24 cellular contexts compared by ENCODE assay signal in genomic region chr9:98773721-98774120, GRCh38. TPM values are rescaled to one million over a fixed set of nuclear protein-coding genes. Genes with fewer than 3 reads are reported as not detected.
"Had no signal": no experiment of that assay in that cellular context is flagged by ENCODE, and none has a peak within 500 bp of the region (broad histone marks: within the 10 kb centered on the region; RNA-seq: fewer than 3 reads in every experiment).

No MANE protein-coding gene starts in this region.

- H3K27me3 Mint-ChIP-seq: activated CD8-positive, alpha-beta memory T cell treated with anti-CD3 and anti-CD28 coated beads, Interleukin-2, amount 10 ng/mL, durations not matched to agents 7 days and 5 days; activated CD8-positive, alpha-beta T cell treated with anti-CD3 and anti-CD28 coated beads for 36 hours; activated naive CD4-positive, alpha-beta T cell treated with anti-CD3 and anti-CD28 coated beads, Interleukin-2, amount 10 ng/mL, durations not matched to agents 7 days and 5 days; dendritic cell treated with granulocyte-macrophage colony-stimulating factor and Interleukin-4, amounts not matched to agents 40 ng/mL and 50 ng/mL, for 4 days; naive thymus-derived CD8-positive, alpha-beta T cell had no signal

- H3K27ac ChIP-seq: cardiac muscle cell, prostate gland, right atrium auricular region, spleen, upper lobe of left lung had no signal

- H3K4me3 ChIP-seq: cardiac muscle cell, prostate gland, right atrium auricular region, spleen, upper lobe of left lung had no signal

- H3K4me3 Mint-ChIP-seq: activated CD8-positive, alpha-beta memory T cell treated with anti-CD3 and anti-CD28 coated beads, Interleukin-2, amount 10 ng/mL, durations not matched to agents 7 days and 5 days; activated CD8-positive, alpha-beta T cell treated with anti-CD3 and anti-CD28 coated beads for 36 hours; activated naive CD4-positive, alpha-beta T cell treated with anti-CD3 and anti-CD28 coated beads, Interleukin-2, amount 10 ng/mL, durations not matched to agents 7 days and 5 days; dendritic cell treated with granulocyte-macrophage colony-stimulating factor and Interleukin-4, amounts not matched to agents 40 ng/mL and 50 ng/mL, for 4 days; mesothelial cell of epicardium; naive thymus-derived CD8-positive, alpha-beta T cell; T-helper 1 cell treated with Interleukin-12 subunit alpha and Interleukin-12 subunit beta and Interleukin-4 antibody, amounts not matched to agents 30 μg/mL and 1 μg/mL, for 36 hours had no signal

- H3K36me3 Mint-ChIP-seq: activated naive CD4-positive, alpha-beta T cell treated with anti-CD3 and anti-CD28 coated beads, Interleukin-2, amount 10 ng/mL, durations not matched to agents 7 days and 5 days had no signal

- H3K9me3 ChIP-seq: prostate gland, right atrium auricular region, spleen, upper lobe of left lung had no signal

- H3K4me1 ChIP-seq: prostate gland, right atrium auricular region, spleen, upper lobe of left lung had no signal

- H3K36me3 ChIP-seq: prostate gland had no signal

- ATAC-seq: activated CD8-positive, alpha-beta memory T cell treated with anti-CD3 and anti-CD28 coated beads, Interleukin-2, amount 10 ng/mL, durations not matched to agents 7 days and 5 days; activated CD8-positive, alpha-beta T cell treated with anti-CD3 and anti-CD28 coated beads for 36 hours; esophagus mucosa; left ventricle myocardium superior; naive thymus-derived CD8-positive, alpha-beta T cell had no signal

- H3K9me3 Mint-ChIP-seq: activated CD8-positive, alpha-beta T cell treated with anti-CD3 and anti-CD28 coated beads for 36 hours; activated naive CD4-positive, alpha-beta T cell treated with anti-CD3 and anti-CD28 coated beads, Interleukin-2, amount 10 ng/mL, durations not matched to agents 7 days and 5 days; dendritic cell treated with granulocyte-macrophage colony-stimulating factor and Interleukin-4, amounts not matched to agents 40 ng/mL and 50 ng/mL, for 4 days; mesothelial cell of epicardium; naive thymus-derived CD8-positive, alpha-beta T cell; T-helper 1 cell treated with Interleukin-12 subunit alpha and Interleukin-12 subunit beta and Interleukin-4 antibody, amounts not matched to agents 30 μg/mL and 1 μg/mL, for 36 hours had no signal

- H3K4me1 Mint-ChIP-seq: activated naive CD4-positive, alpha-beta T cell treated with anti-CD3 and anti-CD28 coated beads, Interleukin-2, amount 10 ng/mL, durations not matched to agents 7 days and 5 days; mesothelial cell of epicardium had no signal

- DNase-seq: activated CD4-positive, alpha-beta T cell treated with anti-CD3 and anti-CD28 coated beads for 48 hours; activated CD8-positive, alpha-beta T cell treated with anti-CD3 and anti-CD28 coated beads for 36 hours; activated effector memory CD4-positive, alpha-beta T cell treated with anti-CD3 and anti-CD28 coated beads, Interleukin-2, amount 50 U/mL, for 16 hours; activated naive CD4-positive, alpha-beta T cell treated with anti-CD3 and anti-CD28 coated beads, Interleukin-2, amount 10 ng/mL, durations not matched to agents 7 days and 5 days; activated T-cell treated with anti-CD3 and anti-CD28 coated beads for 4 hours; amygdala; effector CD8-positive, alpha-beta T cell; foreskin melanocyte; left ventricle myocardium superior; mammary epithelial cell; naive thymus-derived CD8-positive, alpha-beta T cell; spleen; stimulated activated CD4-positive, alpha-beta T cell treated with anti-CD3 and anti-CD28 coated beads, Interleukin-4, amount 100 ng/mL, for 1 hour; stimulated activated naive CD4-positive, alpha-beta T cell treated with Interleukin-2 at 50 U/mL for 16 hours had no signal

- H3K27ac Mint-ChIP-seq: activated CD8-positive, alpha-beta memory T cell treated with anti-CD3 and anti-CD28 coated beads, Interleukin-2, amount 10 ng/mL, durations not matched to agents 7 days and 5 days; activated CD8-positive, alpha-beta T cell treated with anti-CD3 and anti-CD28 coated beads for 36 hours; activated naive CD4-positive, alpha-beta T cell treated with anti-CD3 and anti-CD28 coated beads, Interleukin-2, amount 10 ng/mL, durations not matched to agents 7 days and 5 days; dendritic cell treated with granulocyte-macrophage colony-stimulating factor and Interleukin-4, amounts not matched to agents 40 ng/mL and 50 ng/mL, for 4 days; mesothelial cell of epicardium; naive thymus-derived CD8-positive, alpha-beta T cell; T-helper 1 cell treated with Interleukin-12 subunit alpha and Interleukin-12 subunit beta and Interleukin-4 antibody, amounts not matched to agents 30 μg/mL and 1 μg/mL, for 36 hours had no signal

- H3K27me3 ChIP-seq: cardiac muscle cell, right atrium auricular region, spleen, upper lobe of left lung had no signal

RNA-seq across cellular contexts. Expression of gene GALNT12, which starts 33.7 kb away (rescaled TPM):
- total RNA-seq: osteocyte had no signal
